In genomic region chr2:120982598-120982997, GRCh38 we compare ENCODE assay signal across 22 cellular contexts.
"Had no signal": no experiment of that assay in that cellular context is flagged by ENCODE, and none has a peak within 500 bp of the region (broad histone marks: within the 10 kb centered on the region; RNA-seq: fewer than 3 reads in every experiment).

No MANE protein-coding gene starts in this region.

- FAIRE-seq: endometrium had no signal

- DNase-seq: activated CD4-positive, alpha-beta T cell treated with anti-CD3 and anti-CD28 coated beads for 48 hours; activated CD4-positive, CD25-positive, alpha-beta regulatory T cell; activated CD8-positive, alpha-beta memory T cell treated with anti-CD3 and anti-CD28 coated beads, Interleukin-2, amount 10 ng/mL, durations not matched to agents 7 days and 5 days; activated CD8-positive, alpha-beta T cell treated with anti-CD3 and anti-CD28 coated beads for 36 hours; activated effector memory CD4-positive, alpha-beta T cell treated with anti-CD3 and anti-CD28 coated beads, Interleukin-2, amount 50 U/mL, for 16 hours; activated naive CD4-positive, alpha-beta T cell treated with anti-CD3 and anti-CD28 coated beads, Interleukin-2, amount 10 ng/mL, durations not matched to agents 7 days and 5 days; activated T-cell treated with anti-CD3 and anti-CD28 coated beads for 4 hours; cerebellar nuclear complex; cortex of kidney; islet precursor cell; left cardiac atrium; lower lobe of right lung; psoas muscle; stimulated activated CD4-positive, alpha-beta T cell treated with anti-CD3 and anti-CD28 coated beads, Interleukin-12 subunit alpha, Interleukin-12 subunit beta, amount 100 ng/mL, for 4 hours; T-helper 17 cell; thyroid gland had no signal

- H3K36me3 ChIP-seq: lower lobe of right lung, ovary, right atrium auricular region, thyroid gland had no signal

- H3K27ac ChIP-seq: hepatocyte, lower lobe of right lung, psoas muscle, right atrium auricular region, thyroid gland had no signal

- H3K4me3 ChIP-seq: hepatocyte, lower lobe of right lung, ovary, psoas muscle, right atrium auricular region, thyroid gland had no signal

- H3K4me1 Mint-ChIP-seq: activated CD8-positive, alpha-beta memory T cell treated with anti-CD3 and anti-CD28 coated beads, Interleukin-2, amount 10 ng/mL, durations not matched to agents 7 days and 5 days; activated naive CD4-positive, alpha-beta T cell treated with anti-CD3 and anti-CD28 coated beads, Interleukin-2, amount 10 ng/mL, durations not matched to agents 7 days and 5 days; naive thymus-derived CD8-positive, alpha-beta T cell; T-helper 17 cell had no signal

- H3K9me3 ChIP-seq: lower lobe of right lung, ovary, psoas muscle, right atrium auricular region, thyroid gland had no signal

- H3K36me3 Mint-ChIP-seq: activated CD8-positive, alpha-beta memory T cell treated with anti-CD3 and anti-CD28 coated beads, Interleukin-2, amount 10 ng/mL, durations not matched to agents 7 days and 5 days; activated naive CD4-positive, alpha-beta T cell treated with anti-CD3 and anti-CD28 coated beads, Interleukin-2, amount 10 ng/mL, durations not matched to agents 7 days and 5 days; naive thymus-derived CD8-positive, alpha-beta T cell had no signal

- H3K27ac Mint-ChIP-seq: activated CD8-positive, alpha-beta memory T cell treated with anti-CD3 and anti-CD28 coated beads, Interleukin-2, amount 10 ng/mL, durations not matched to agents 7 days and 5 days; activated CD8-positive, alpha-beta T cell treated with anti-CD3 and anti-CD28 coated beads for 36 hours; activated naive CD4-positive, alpha-beta T cell treated with anti-CD3 and anti-CD28 coated beads, Interleukin-2, amount 10 ng/mL, durations not matched to agents 7 days and 5 days; naive thymus-derived CD8-positive, alpha-beta T cell; stimulated activated naive CD8-positive, alpha-beta T cell treated with anti-CD3 and anti-CD28 coated beads, Interleukin-15, Interleukin-2, amounts not matched to agents 100 ng/mL and 50 ng/mL, for 24 hours; T-helper 17 cell had no signal

- H3K9me3 Mint-ChIP-seq: activated CD8-positive, alpha-beta T cell treated with anti-CD3 and anti-CD28 coated beads for 36 hours; stimulated activated naive CD8-positive, alpha-beta T cell treated with anti-CD3 and anti-CD28 coated beads, Interleukin-15, Interleukin-2, amounts not matched to agents 100 ng/mL and 50 ng/mL, for 24 hours had no signal

- H3K27me3 Mint-ChIP-seq: activated CD8-positive, alpha-beta memory T cell treated with anti-CD3 and anti-CD28 coated beads, Interleukin-2, amount 10 ng/mL, durations not matched to agents 7 days and 5 days; activated CD8-positive, alpha-beta T cell treated with anti-CD3 and anti-CD28 coated beads for 36 hours; activated naive CD4-positive, alpha-beta T cell treated with anti-CD3 and anti-CD28 coated beads, Interleukin-2, amount 10 ng/mL, durations not matched to agents 7 days and 5 days; naive thymus-derived CD8-positive, alpha-beta T cell; stimulated activated naive CD8-positive, alpha-beta T cell treated with anti-CD3 and anti-CD28 coated beads, Interleukin-15, Interleukin-2, amounts not matched to agents 100 ng/mL and 50 ng/mL, for 24 hours had no signal

- H3K4me1 ChIP-seq: lower lobe of right lung, psoas muscle, right atrium auricular region, thyroid gland had no signal

- H3K27me3 ChIP-seq: ovary, right atrium auricular region, thyroid gland had no signal

- H3K4me3 Mint-ChIP-seq: activated CD8-positive, alpha-beta memory T cell treated with anti-CD3 and anti-CD28 coated beads, Interleukin-2, amount 10 ng/mL, durations not matched to agents 7 days and 5 days; activated CD8-positive, alpha-beta T cell treated with anti-CD3 and anti-CD28 coated beads for 36 hours; activated naive CD4-positive, alpha-beta T cell treated with anti-CD3 and anti-CD28 coated beads, Interleukin-2, amount 10 ng/mL, durations not matched to agents 7 days and 5 days; naive thymus-derived CD8-positive, alpha-beta T cell; stimulated activated naive CD8-positive, alpha-beta T cell treated with anti-CD3 and anti-CD28 coated beads, Interleukin-15, Interleukin-2, amounts not matched to agents 100 ng/mL and 50 ng/mL, for 24 hours; T-helper 17 cell had no signal
